28 cellular contexts compared by ENCODE assay signal in genomic region chr6:167731731-167732422, GRCh38.
DNase-seq lines count a peak whose midpoint lies in the region; ATAC-seq, FAIRE-seq and TF ChIP-seq lines count a peak whose summit lies in the region.
"Had no signal": no experiment of that assay in that cellular context is flagged by ENCODE, and none has a peak within 500 bp of the region (broad histone marks: within the 10 kb centered on the region; RNA-seq: fewer than 3 reads in every experiment).

No MANE protein-coding gene starts in this region.

- H3K27me3 ChIP-seq in BLaER1 (no peaks in the 10 kb centered on the region), K562 (ENCODE audit: control insufficient read depth in 2 of 2, insufficient read depth in 2 of 2, low read length in 2 of 2) (peaks cover 30 to 65% of the 10 kb centered on the region in 2 experiments)
- no peaks in the 10 kb centered on the region for H3K27me3 ChIP-seq in CD4-positive, alpha-beta memory T cell (ENCODE audit: insufficient read depth, low read length)
- H3K27me3 ChIP-seq: Peyer's patch had no signal

- peaks cover 0 to 4% (median under 1%) of the 10 kb centered on the region in 4 donors for H3K4me1 Mint-ChIP-seq in CD4-positive, alpha-beta memory T cell

- H3K36me3 ChIP-seq in BLaER1 = no peaks in the 10 kb centered on the region
- no peaks in the 10 kb centered on the region for H3K36me3 ChIP-seq in K562 (ENCODE audit: control insufficient read depth, insufficient read depth, low read length)
- H3K36me3 ChIP-seq in CD4-positive, alpha-beta memory T cell (ENCODE audit: insufficient read depth, low read length) = no peaks in the 10 kb centered on the region
- H3K36me3 ChIP-seq: Peyer's patch, thoracic aorta had no signal

- H3K4me3 Mint-ChIP-seq in CD4-positive, alpha-beta memory T cell = no peak overlapping the region
- H3K4me3 Mint-ChIP-seq: HFFc6 had no signal

- H3K4me3 ChIP-seq in BLaER1 (no peak overlapping the region), K562 (no peak overlapping the region)
- H3K4me3 ChIP-seq in CD4-positive, alpha-beta memory T cell (ENCODE audit: low read length in 2 of 2) = no peak overlapping the region
- H3K4me3 ChIP-seq: A549, GM23248, mucosa of descending colon, Peyer's patch, thoracic aorta had no signal

- POLR2A ChIA-PET in K562 (lab: Yijun Ruan, JAX) = interaction anchor here (0.6 kb wide), 3 partner anchors 17 to 140 kb away, joined by 3 to 6 read pairs (median 3); no protein-coding TSS in a partner anchor
- POLR2A ChIA-PET in CD4-positive, alpha-beta memory T cell (lab: Charles Lee; ENCODE audit: partially characterized antibody) = no interaction called here

- no peaks in the 10 kb centered on the region for H4K20me1 ChIP-seq in BLaER1
- no peaks in the 10 kb centered on the region; the same call in 1 of the 2 replicates for H4K20me1 ChIP-seq in K562 (replicated peaks; ENCODE audit: control insufficient read depth, insufficient read depth, low read length)

- H3K79me2 ChIP-seq in K562 (ENCODE audit: control insufficient read depth, insufficient read depth, low read length) = no peaks in the 10 kb centered on the region

- TF ChIP-seq RAD21 in K562 (CRISPR knock-in tag; conservative IDR thresholded peaks at IDR 0.05 in 1 of 2, IDR thresholded peaks at IDR 0.05 in 1 of 2) = no peak

- H3K9me3 Mint-ChIP-seq in CD4-positive, alpha-beta memory T cell = peaks cover 0 to 5% (median 0%) of the 10 kb centered on the region in 8 donors

- H3K9me3 ChIP-seq in BLaER1 (peaks cover 17% of the 10 kb centered on the region), K562 (replicated peaks; ENCODE audit: control insufficient read depth, insufficient read depth, low read depth, low read length) (no peaks in the 10 kb centered on the region)
- no peaks in the 10 kb centered on the region for H3K9me3 ChIP-seq in CD4-positive, alpha-beta memory T cell (ENCODE audit: control insufficient read depth in 1 of 2, low read length in 2 of 2)
- H3K9me3 ChIP-seq: A549, mucosa of descending colon, Peyer's patch, thoracic aorta had no signal

- no peak overlapping the region for H2AFZ ChIP-seq in K562 (ENCODE audit: low read depth, low read length)
- H2AFZ ChIP-seq: GM23248 had no signal

- FAIRE-seq in K562 (lab: Jason Lieb, UNC) = no peak
- FAIRE-seq: A549, islet of Langerhans had no signal

- BruUV-seq in K562 (replicated peaks; lab: Mats Ljungman, UMichigan) = no TSS peak

- peaks cover 0 to 3% of the 10 kb centered on the region in 2 donors for H3K36me3 Mint-ChIP-seq in CD4-positive, alpha-beta memory T cell
- H3K36me3 Mint-ChIP-seq: activated naive CD4-positive, alpha-beta T cell treated with anti-CD3 and anti-CD28 coated beads, Interleukin-2, amount 50 U/mL, for 72 hours had no signal

- H3K9ac ChIP-seq in BLaER1 (no peak overlapping the region), K562 (ENCODE audit: insufficient read depth in 1 of 2, low read depth in 2 of 2, low read length in 2 of 2) (no peak overlapping the region)
- H3K9ac ChIP-seq: GM23248 had no signal

- TF ChIP-seq EP300 in K562 (IDR thresholded peaks at IDR 0.05; ENCODE audit: low read length) = no peak

- CTCF ChIA-PET in K562 (lab: Yijun Ruan, JAX; ENCODE audit: low intra/inter-chr PET ratio) = no interaction called here
- CTCF ChIA-PET in CD4-positive, alpha-beta memory T cell (lab: Charles Lee; ENCODE audit: partially characterized antibody) = no interaction called here

- no peak overlapping the region for H3K27ac Mint-ChIP-seq in CD4-positive, alpha-beta memory T cell
- H3K27ac Mint-ChIP-seq: activated naive CD4-positive, alpha-beta T cell treated with anti-CD3 and anti-CD28 coated beads, Interleukin-2, amount 50 U/mL, for 72 hours; HFFc6; progenitor cell of endocrine pancreas had no signal

- in situ Hi-C loops in K562 (cut with MboI) = no loop called here

- no peak for DNase-seq in K562 (ENCODE audit: extremely low read depth in 1 of 4, low spot score in 3 of 4)
- DNase-seq in islet precursor cell = peak; percentile 43
- DNase-seq in posterior cingulate gyrus = peak in 9 of 10 donors; percentile 25 to 90 (median 50)
- DNase-seq in CD4-positive, alpha-beta memory T cell = no peak
- no peak for DNase-seq in posterior vena cava (ENCODE audit: low spot score)
- no peak for DNase-seq in mucosa of gallbladder (ENCODE audit: low spot score)
- no peak for DNase-seq in omental fat pad (ENCODE audit: low spot score)
- DNase-seq: activated CD4-positive, alpha-beta T cell treated with anti-CD3 and anti-CD28 coated beads, Interleukin-2, amount 50 U/mL, for 4 hours; activated CD4-positive, CD25-positive, alpha-beta regulatory T cell; AML-193; aorta; cerebellar nuclear complex; GM23248; HFFc6; Karpas-422; left ventricle myocardium superior; mucosa of descending colon; NCI-H1694 treated with DMSO at 0.1 percent for 48 hours; NCI-H524 treated with DMSO at 0.1 percent for 48 hours; SHP77 treated with DMSO at 0.1 percent for 48 hours; stimulated activated naive CD4-positive, alpha-beta T cell treated with Interleukin-2 at 50 U/mL for 16 hours had no signal

- no peaks in the 10 kb centered on the region for H3K9me1 ChIP-seq in K562 (ENCODE audit: control insufficient read depth, insufficient read depth, low read length)

- H3K4me1 ChIP-seq in BLaER1 (peaks cover 59% of the 10 kb centered on the region), K562 (replicated peaks in 1 of 2; ENCODE audit: control insufficient read depth in 2 of 2, insufficient read depth in 2 of 2, low read length in 2 of 2) (peaks cover 0 to 3% of the 10 kb centered on the region in 2 experiments; a peak in 2 of 5 replicates)
- no peaks in the 10 kb centered on the region for H3K4me1 ChIP-seq in CD4-positive, alpha-beta memory T cell (ENCODE audit: insufficient read depth, low read length)

- TF ChIP-seq CTCF in K562 (IDR thresholded peaks at IDR 0.05 in 2 of 3, conservative IDR thresholded peaks at IDR 0.05 in 1 of 3; ENCODE audit: insufficient read depth in 2 of 3, low read depth in 1 of 3, low read length in 3 of 3) (no peak), omental fat pad (IDR thresholded peaks at IDR 0.05) (no peak)

- WGBS in K562 (ENCODE audit: insufficient coverage, low coverage, missing lambda C conversion rate) = 19% methylated on average over 23 of the region's 23 CpGs

- TF ChIP-seq POLR2A in K562 (conservative IDR thresholded peaks at IDR 0.05) = no peak

- ATAC-seq in K562 (0 out of 3 replicates have a peak, but pooled peaks have one; percentile 22), omental fat pad (ENCODE audit: low FRiP score) (no peak)
- ATAC-seq: A549; activated naive CD4-positive, alpha-beta T cell treated with anti-CD3 and anti-CD28 coated beads, Interleukin-2, amount 50 U/mL, for 72 hours; left ventricle myocardium superior; mucosa of descending colon had no signal

- H3K27me3 Mint-ChIP-seq in CD4-positive, alpha-beta memory T cell = peaks cover 0 to 2% of the 10 kb centered on the region in 2 donors
- H3K27me3 Mint-ChIP-seq: progenitor cell of endocrine pancreas had no signal

- intact Hi-C loops in K562 (cut with micrococcal nuclease) = no loop called here
- intact Hi-C loops in posterior cingulate gyrus (cut with DNase I) = no loop called here
- intact Hi-C loops in CD4-positive, alpha-beta memory T cell (cut with micrococcal nuclease) = no loop called here
- intact Hi-C loops in posterior vena cava (cut with DNase I) = no loop called here

- H3K4me2 ChIP-seq in BLaER1 = peak overlapping the region; percentile 69
- no peak overlapping the region for H3K4me2 ChIP-seq in K562 (ENCODE audit: insufficient read depth, low read length)
- H3K4me2 ChIP-seq: A549 had no signal

- H3K27ac ChIP-seq in BLaER1 = peak overlapping the region; percentile 30; the same call in 1 of the 2 replicates
- H3K27ac ChIP-seq in K562 (ENCODE audit: extremely low read depth, low read depth, low read length) = no peak overlapping the region
- no peak overlapping the region for H3K27ac ChIP-seq in CD4-positive, alpha-beta memory T cell (ENCODE audit: low read depth, low read length)
- H3K27ac ChIP-seq: A549, GM23248, Peyer's patch, thoracic aorta had no signal

TF ChIP-seq in K562, 482 proteins besides CTCF, POLR2A, EP300 and RAD21:
- TF ChIP-seq SUPT5H (IDR thresholded peaks at IDR 0.05) = no peak
- TF ChIP-seq GTF2A2 (tag; IDR thresholded peaks at IDR 0.05) = no peak
- TF ChIP-seq FOXK2 (conservative IDR thresholded peaks at IDR 0.05 in 1 of 2, IDR thresholded peaks at IDR 0.05 in 1 of 2; ENCODE audit: low read depth in 2 of 2) = no peak
- no peak for TF ChIP-seq ELF4 (CRISPR knock-in tag; IDR thresholded peaks at IDR 0.05)
- no peak for TF ChIP-seq IRF1 (CRISPR knock-in tag; IDR thresholded peaks at IDR 0.05; ENCODE audit: borderline replicate concordance)
- TF ChIP-seq KLF1 (tag; IDR thresholded peaks at IDR 0.05) = no peak
TF ChIP-seq in K562: peak in this region for 0.

Comparison
In these comparisons a context has a peak if more than half of its experiments do, and no peak if none do; other contexts are left out.
1. DNase-seq: peak in islet precursor cell (single experiment) and posterior cingulate gyrus (9 of 10); none in K562 (0 of 4), CD4-positive, alpha-beta memory T cell (0 of 5), posterior vena cava (single experiment), mucosa of gallbladder (single experiment) and omental fat pad (single experiment).